ENCODE assay signal across 20 cellular contexts in the genomic region with DNA sequence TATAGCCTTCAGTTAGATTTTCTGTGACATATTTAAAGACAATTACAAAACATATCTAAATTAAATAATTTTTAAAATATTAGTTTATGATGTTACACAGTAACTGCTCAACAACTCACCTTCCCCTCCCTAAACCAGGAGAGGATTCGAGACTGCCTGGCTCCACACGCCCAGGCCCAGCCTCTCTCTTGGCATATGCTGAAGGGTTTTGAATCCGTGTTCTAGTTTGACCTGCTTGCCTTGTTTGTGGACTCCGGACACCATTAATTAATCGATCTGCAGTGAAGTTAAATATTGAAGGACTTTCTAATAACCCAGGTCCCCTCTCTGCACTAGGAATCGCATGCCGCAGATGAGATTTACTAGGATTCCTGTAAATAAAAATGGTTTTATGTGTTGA.
"Had no signal": no experiment of that assay in that cellular context is flagged by ENCODE, and none has a peak within 500 bp of the region (broad histone marks: within the 10 kb centered on the region; RNA-seq: fewer than 3 reads in every experiment).

No MANE protein-coding gene starts in this region.

- H3K9me3 Mint-ChIP-seq: immature natural killer cell had no signal

- H3K9me3 ChIP-seq: esophagus muscularis mucosa, gastrocnemius medialis, neutrophil, right atrium auricular region, suprapubic skin, tibial artery, upper lobe of left lung, uterus had no signal

- H3K27me3 Mint-ChIP-seq: naive thymus-derived CD4-positive, alpha-beta T cell had no signal

- H3K4me3 ChIP-seq: dorsolateral prefrontal cortex, esophagus muscularis mucosa, gastrocnemius medialis, lung, right atrium auricular region, smooth muscle cell, suprapubic skin, tibial artery, upper lobe of left lung, uterus had no signal

- H3K27ac Mint-ChIP-seq: immature natural killer cell had no signal

- ATAC-seq: gastrocnemius medialis; naive thymus-derived CD4-positive, alpha-beta T cell; stimulated activated naive CD8-positive, alpha-beta T cell treated with anti-CD3 and anti-CD28 coated beads, Interleukin-15, Interleukin-2, amounts not matched to agents 100 U/mL and 50 U/mL, for 24 hours had no signal

- H3K36me3 ChIP-seq: uterus had no signal

- H3K4me3 Mint-ChIP-seq: immature natural killer cell; naive thymus-derived CD4-positive, alpha-beta T cell had no signal

- H3K27me3 ChIP-seq: dorsolateral prefrontal cortex, esophagus muscularis mucosa, gastrocnemius medialis, neutrophil, right atrium auricular region, suprapubic skin, tibial artery, upper lobe of left lung, uterus had no signal

- DNase-seq: cortex of kidney; dorsolateral prefrontal cortex; effector CD8-positive, alpha-beta T cell; gastrocnemius medialis; glutamatergic neuron; immature natural killer cell; left ventricle myocardium superior; mesendoderm; naive thymus-derived CD4-positive, alpha-beta T cell; stimulated activated CD4-positive, alpha-beta T cell treated with anti-CD3 and anti-CD28 coated beads, Interleukin-2, amount 100 ng/mL, for 48 hours; stimulated activated naive CD8-positive, alpha-beta T cell treated with anti-CD3 and anti-CD28 coated beads, Interleukin-15, Interleukin-2, amounts not matched to agents 100 U/mL and 50 U/mL, for 24 hours; tibial artery; uterus had no signal

- H3K27ac ChIP-seq: esophagus muscularis mucosa, gastrocnemius medialis, neutrophil, right atrium auricular region, suprapubic skin, tibial artery, upper lobe of left lung, uterus had no signal

- H3K4me1 ChIP-seq: esophagus muscularis mucosa, gastrocnemius medialis, right atrium auricular region, suprapubic skin, tibial artery, upper lobe of left lung, uterus had no signal
